ENCODE assay signal across 25 cellular contexts in genomic region chr4:42466285-42466684, GRCh38.
"Had no signal": no experiment of that assay in that cellular context is flagged by ENCODE, and none has a peak within 500 bp of the region (broad histone marks: within the 10 kb centered on the region; RNA-seq: fewer than 3 reads in every experiment).

No MANE protein-coding gene starts in this region.

- H3K4me3 ChIP-seq: colonic mucosa, coronary artery, dorsolateral prefrontal cortex, esophagus muscularis mucosa, esophagus squamous epithelium, gastrocnemius medialis, gastroesophageal sphincter, heart left ventricle, heart right ventricle, hepatocyte had no signal

- ATAC-seq: effector memory CD8-positive, alpha-beta T cell; esophagus mucosa; foreskin keratinocyte; gastrocnemius medialis; gastroesophageal sphincter; heart left ventricle; heart right ventricle had no signal

- H3K79me2 ChIP-seq: hepatocyte had no signal

- H3K27me3 ChIP-seq: colonic mucosa, dorsolateral prefrontal cortex, esophagus muscularis mucosa, esophagus squamous epithelium, foreskin keratinocyte, gastrocnemius medialis, gastroesophageal sphincter, heart left ventricle, heart right ventricle, hepatocyte had no signal

- H3K4me2 ChIP-seq: hepatocyte had no signal

- H3K4me1 ChIP-seq: colonic mucosa, esophagus muscularis mucosa, esophagus squamous epithelium, foreskin keratinocyte, gastrocnemius medialis, gastroesophageal sphincter, heart left ventricle, heart right ventricle had no signal

- DNase-seq: colonic mucosa; cortex of kidney; dermis blood vessel endothelial cell; dorsolateral prefrontal cortex; effector CD4-positive, alpha-beta T cell; effector CD8-positive, alpha-beta T cell; effector memory CD4-positive, alpha-beta T cell; effector memory CD8-positive, alpha-beta T cell; endodermal cell; erythroblast; esophagus squamous epithelium; foreskin fibroblast; foreskin keratinocyte; foreskin melanocyte; gastrocnemius medialis; glutamatergic neuron; head of caudate nucleus; heart left ventricle; heart right ventricle had no signal

- H3K27ac ChIP-seq: colonic mucosa, coronary artery, dorsolateral prefrontal cortex, epithelial cell of prostate, esophagus muscularis mucosa, esophagus squamous epithelium, foreskin keratinocyte, gastrocnemius medialis, gastroesophageal sphincter, heart left ventricle, heart right ventricle, hepatocyte had no signal

- H3K36me3 ChIP-seq: colonic mucosa had no signal

- H3K9me3 ChIP-seq: colonic mucosa, esophagus muscularis mucosa, esophagus squamous epithelium, gastrocnemius medialis, gastroesophageal sphincter had no signal

- H2AFZ ChIP-seq: hepatocyte had no signal
